In the genomic region with DNA sequence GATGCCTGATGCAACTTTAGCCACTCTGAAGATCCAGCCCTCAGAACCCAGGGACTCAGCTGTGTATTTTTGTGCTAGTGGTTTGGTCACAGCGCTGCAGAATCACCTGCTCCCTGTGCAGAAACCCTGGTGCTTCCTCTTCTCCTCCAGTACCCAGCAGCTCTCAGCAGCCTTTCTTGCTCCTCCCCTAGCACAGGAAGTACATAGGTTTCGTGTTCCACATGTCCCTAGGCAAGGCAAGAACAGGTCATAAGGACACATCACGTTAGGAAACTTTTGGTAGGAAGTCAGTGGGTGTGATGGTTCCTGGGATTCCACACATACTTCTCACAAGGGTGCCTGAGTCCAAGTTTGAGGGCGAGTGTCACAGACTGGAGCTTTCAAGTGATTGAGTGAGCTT, we compare ENCODE assay signal across 8 cellular contexts.
DNase-seq lines count a peak whose midpoint lies in the region; ATAC-seq, FAIRE-seq and TF ChIP-seq lines count a peak whose summit lies in the region.

No MANE protein-coding gene starts in this region.

- no peaks in the 10 kb centered on the region for H3K27me3 Mint-ChIP-seq in activated naive CD4-positive, alpha-beta T cell treated with anti-CD3 and anti-CD28 coated beads, Interleukin-2, amount 10 ng/mL, durations not matched to agents 7 days and 5 days
- no peaks in the 10 kb centered on the region for H3K27me3 Mint-ChIP-seq in stimulated activated naive CD8-positive, alpha-beta T cell treated with anti-CD3 and anti-CD28 coated beads, Interleukin-15, amount 100 ng/mL, for 72 hours

- H3K9me3 Mint-ChIP-seq in activated naive CD4-positive, alpha-beta T cell treated with anti-CD3 and anti-CD28 coated beads, Interleukin-2, amount 10 ng/mL, durations not matched to agents 7 days and 5 days: no peaks in the 10 kb centered on the region
- no peaks in the 10 kb centered on the region for H3K9me3 Mint-ChIP-seq in stimulated activated naive CD8-positive, alpha-beta T cell treated with anti-CD3 and anti-CD28 coated beads, Interleukin-15, amount 100 ng/mL, for 72 hours

- H3K4me3 Mint-ChIP-seq in activated naive CD4-positive, alpha-beta T cell treated with anti-CD3 and anti-CD28 coated beads, Interleukin-2, amount 10 ng/mL, durations not matched to agents 7 days and 5 days: peak overlapping the region; percentile 54
- peak overlapping the region; percentile 36 to 52 for H3K4me3 Mint-ChIP-seq in stimulated activated naive CD8-positive, alpha-beta T cell treated with anti-CD3 and anti-CD28 coated beads, Interleukin-15, amount 100 ng/mL, for 72 hours

- ATAC-seq in HG03520 (IDR thresholded peaks at IDR 0.05; ENCODE audit: unreplicated experiment): peak; percentile 54
- ATAC-seq in stimulated activated naive CD8-positive, alpha-beta T cell treated with anti-CD3 and anti-CD28 coated beads, Interleukin-15, amount 100 ng/mL, for 72 hours: peak; percentile 71
- ATAC-seq in left ventricle myocardium superior: no peak

- intact Hi-C loops in left ventricle myocardium superior (cut with micrococcal nuclease): no loop called here

- FAIRE-seq in H54 (lab: Jason Lieb, UNC): no peak

- H3K4me1 Mint-ChIP-seq in activated naive CD4-positive, alpha-beta T cell treated with anti-CD3 and anti-CD28 coated beads, Interleukin-2, amount 10 ng/mL, durations not matched to agents 7 days and 5 days: peaks cover 34% of the 10 kb centered on the region
- H3K4me1 Mint-ChIP-seq in stimulated activated naive CD8-positive, alpha-beta T cell treated with anti-CD3 and anti-CD28 coated beads, Interleukin-15, amount 100 ng/mL, for 72 hours: peaks cover 39% of the 10 kb centered on the region

- CTCF ChIA-PET in activated naive CD4-positive, alpha-beta T cell treated with anti-CD3 and anti-CD28 coated beads, Interleukin-2, amount 10 ng/mL, durations not matched to agents 7 days and 5 days (lab: Charles Lee): interaction anchor here (0.6 to 6.5 kb wide), 7 partner anchors 11 to 224 kb away, joined by 3 to 51 read pairs (median 3); no protein-coding TSS in a partner anchor

- no peak for TF ChIP-seq POLR2A in H54 (IDR thresholded peaks at IDR 0.05; ENCODE audit: low read depth, low read length)

- no peak for TF ChIP-seq CTCF in GM20000 (IDR thresholded peaks at IDR 0.05; ENCODE audit: extremely low read depth, missing control alignments)

- no peaks in the 10 kb centered on the region for H3K36me3 Mint-ChIP-seq in activated naive CD4-positive, alpha-beta T cell treated with anti-CD3 and anti-CD28 coated beads, Interleukin-2, amount 10 ng/mL, durations not matched to agents 7 days and 5 days

- DNase-seq in EH (ENCODE audit: low read depth) (peak; percentile 70), GM20000 (ENCODE audit: low spot score) (peak; percentile 61), NCI-H2227 (lab: John Stamatoyannopoulos, UW; ENCODE audit: unreplicated experiment) (no peak), H54 (ENCODE audit: insufficient read length, low spot score) (no peak), left ventricle myocardium superior (no peak)
- DNase-seq in activated naive CD4-positive, alpha-beta T cell treated with anti-CD3 and anti-CD28 coated beads, Interleukin-2, amount 10 ng/mL, durations not matched to agents 7 days and 5 days: peak; percentile 55
- DNase-seq in stimulated activated naive CD8-positive, alpha-beta T cell treated with anti-CD3 and anti-CD28 coated beads, Interleukin-15, amount 100 ng/mL, for 72 hours: peak in 1 of 2 donors; percentile 26

- H3K27ac Mint-ChIP-seq in activated naive CD4-positive, alpha-beta T cell treated with anti-CD3 and anti-CD28 coated beads, Interleukin-2, amount 10 ng/mL, durations not matched to agents 7 days and 5 days: peak overlapping the region; percentile 81
- H3K27ac Mint-ChIP-seq in stimulated activated naive CD8-positive, alpha-beta T cell treated with anti-CD3 and anti-CD28 coated beads, Interleukin-15, amount 100 ng/mL, for 72 hours: peak overlapping the region in 1 of 2 donors; percentile 34

Comparison
In these comparisons a context has a peak if more than half of its experiments do, and no peak if none do; other contexts are left out.
1. DNase-seq: peak in EH (single experiment), GM20000 (single experiment) and activated naive CD4-positive, alpha-beta T cell treated with anti-CD3 and anti-CD28 coated beads, Interleukin-2, amount 10 ng/mL, durations not matched to agents 7 days and 5 days (single experiment); none in NCI-H2227 (single experiment), H54 (single experiment) and left ventricle myocardium superior (single experiment).